In genomic region chr17:58278661-58279015, GRCh38 we compare ENCODE assay signal across 1 cellular context.
TF ChIP-seq lines count a peak whose summit lies in the region.

No MANE protein-coding gene starts in this region.

TF ChIP-seq in IMR-90, 13 proteins besides CTCF, POLR2A, EP300 and RAD21:
- TF ChIP-seq CEBPB (IDR thresholded peaks at IDR 0.05; ENCODE audit: low read depth, low read length) (no peak), MAFK (IDR thresholded peaks at IDR 0.05; ENCODE audit: low read depth, low read length) (no peak), ELK1 (IDR thresholded peaks at IDR 0.05; ENCODE audit: borderline replicate concordance, low read depth, low read length) (no peak), MAZ (IDR thresholded peaks at IDR 0.05; ENCODE audit: borderline replicate concordance, low read depth, low read length) (no peak), RFX5 (IDR thresholded peaks at IDR 0.05; ENCODE audit: low read depth, low read length) (no peak), SMC3 (IDR thresholded peaks at IDR 0.05; ENCODE audit: low read depth, low read length) (no peak), RCOR1 (IDR thresholded peaks at IDR 0.05; ENCODE audit: insufficient replicate concordance, low read length) (no peak), FOS (IDR thresholded peaks at IDR 0.05; ENCODE audit: low read depth, low read length) (no peak), NFE2L2 (IDR thresholded peaks at IDR 0.05; ENCODE audit: low read depth, low read length) (no peak), BHLHE40 (IDR thresholded peaks at IDR 0.05; ENCODE audit: low read depth, low read length) (no peak), USF2 (IDR thresholded peaks at IDR 0.05; ENCODE audit: low read depth, low read length) (no peak), CHD1 (IDR thresholded peaks at IDR 0.05; ENCODE audit: low read depth, low read length) (no peak)
TF ChIP-seq in IMR-90: peak in this region for 0.
